In the genomic region with DNA sequence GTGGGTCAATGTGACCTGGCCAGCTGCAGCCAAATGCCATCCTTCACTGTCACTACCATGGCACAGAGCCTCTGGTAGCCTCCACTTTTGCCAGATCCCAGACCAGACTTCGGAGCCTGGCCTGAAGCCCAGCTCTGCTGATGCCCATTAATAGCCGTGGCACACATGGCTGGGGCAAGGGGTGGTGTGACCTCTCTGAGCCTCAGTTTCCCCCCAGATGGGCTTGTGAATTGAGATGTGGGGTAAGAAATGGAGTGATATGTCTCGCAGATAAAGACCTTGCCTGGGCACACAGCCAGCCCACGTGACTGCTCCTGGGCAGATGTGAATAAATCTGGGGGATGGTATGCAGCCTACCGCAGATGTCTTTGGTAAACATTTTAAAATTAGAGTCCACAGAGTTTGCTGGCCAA, we compare ENCODE assay signal across 1 cellular context.
TF ChIP-seq lines count a peak whose summit lies in the region.

No MANE protein-coding gene starts in this region.

TF ChIP-seq in IMR-90, 13 proteins besides CTCF, POLR2A, EP300 and RAD21:
- TF ChIP-seq SMC3 (IDR thresholded peaks at IDR 0.05; ENCODE audit: low read depth, low read length): no peak
- peak; percentile 36; the same call in 1 of the 2 replicates for TF ChIP-seq BHLHE40 (IDR thresholded peaks at IDR 0.05; ENCODE audit: low read depth, low read length)
- TF ChIP-seq CEBPB (IDR thresholded peaks at IDR 0.05; ENCODE audit: low read depth, low read length): no peak
- TF ChIP-seq MXI1 (IDR thresholded peaks at IDR 0.05; ENCODE audit: borderline replicate concordance, low read depth, low read length): no peak
- TF ChIP-seq, protein P1, sequence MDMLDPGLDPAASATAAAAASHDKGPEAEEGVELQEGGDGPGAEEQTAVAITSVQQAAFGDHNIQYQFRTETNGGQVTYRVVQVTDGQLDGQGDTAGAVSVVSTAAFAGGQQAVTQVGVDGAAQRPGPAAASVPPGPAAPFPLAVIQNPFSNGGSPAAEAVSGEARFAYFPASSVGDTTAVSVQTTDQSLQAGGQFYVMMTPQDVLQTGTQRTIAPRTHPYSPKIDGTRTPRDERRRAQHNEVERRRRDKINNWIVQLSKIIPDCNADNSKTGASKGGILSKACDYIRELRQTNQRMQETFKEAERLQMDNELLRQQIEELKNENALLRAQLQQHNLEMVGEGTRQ (IDR thresholded peaks at IDR 0.05; ENCODE audit: low read depth, low read length): peak; percentile 87
- TF ChIP-seq RFX5 (IDR thresholded peaks at IDR 0.05; ENCODE audit: low read depth, low read length): no peak
- TF ChIP-seq NFE2L2 (IDR thresholded peaks at IDR 0.05; ENCODE audit: low read depth, low read length): no peak
TF ChIP-seq in IMR-90: peak in this region for 2.
